3 cellular contexts compared by ENCODE assay signal in genomic region chr6:43347021-43347420, GRCh38.
TF ChIP-seq lines count a peak whose summit lies in the region.

No MANE protein-coding gene starts in this region.

TF ChIP-seq in HepG2, 621 proteins besides CTCF, POLR2A, EP300 and RAD21:
- TF ChIP-seq ATM (IDR thresholded peaks at IDR 0.05; ENCODE audit: borderline replicate concordance) (peak; percentile 47; the same call in 1 of the 2 replicates), HDAC1 (CRISPR knock-in tag; IDR thresholded peaks at IDR 0.05) (no peak), SALL2 (CRISPR knock-in tag; IDR thresholded peaks at IDR 0.05) (no peak)
TF ChIP-seq in HepG2: peak in this region for 1.

TF ChIP-seq in GM12891, 5 proteins besides CTCF, POLR2A, EP300 and RAD21:
- peak; percentile 65 for TF ChIP-seq SPI1 (IDR thresholded peaks at IDR 0.05; ENCODE audit: low read depth, low read length)
- no peak for TF ChIP-seq POU2F2 (IDR thresholded peaks at IDR 0.05; ENCODE audit: low read depth, low read length)
- TF ChIP-seq TAF1 (IDR thresholded peaks at IDR 0.05; ENCODE audit: low read depth, low read length): no peak
TF ChIP-seq in GM12891: peak in this region for 1.

TF ChIP-seq in GM12878, 131 proteins besides CTCF, POLR2A, EP300 and RAD21:
- TF ChIP-seq BHLHE40 (IDR thresholded peaks at IDR 0.05; ENCODE audit: borderline replicate concordance in 1 of 2, low read depth in 2 of 2, low read length in 1 of 2) (peak in 1 of 2 experiments; percentile 32; a peak in 1 of 4 replicates), TAF1 (IDR thresholded peaks at IDR 0.05; ENCODE audit: borderline replicate concordance, low read depth, low read length) (no peak), IKZF2 (IDR thresholded peaks at IDR 0.05) (peak in 1 of 2 experiments; percentile 43; a peak in 1 of 4 replicates), SP1 (IDR thresholded peaks at IDR 0.05; ENCODE audit: low read depth, low read length) (no peak), SMARCA5 (IDR thresholded peaks at IDR 0.05) (no peak), NR2C2 (IDR thresholded peaks at IDR 0.05; ENCODE audit: borderline replicate concordance, control insufficient read depth, insufficient read length, low read depth) (no peak), ZBED1 (IDR thresholded peaks at IDR 0.05; ENCODE audit: borderline replicate concordance) (no peak), ZNF384 (IDR thresholded peaks at IDR 0.05; ENCODE audit: borderline replicate concordance, low read depth, low read length) (no peak), ZSCAN29 (IDR thresholded peaks at IDR 0.05) (no peak), MYB (IDR thresholded peaks at IDR 0.05; ENCODE audit: borderline replicate concordance, low read depth, low read length) (no peak), SREBF1 (IDR thresholded peaks at IDR 0.05; ENCODE audit: low read length) (no peak)
- TF ChIP-seq, protein P1, sequence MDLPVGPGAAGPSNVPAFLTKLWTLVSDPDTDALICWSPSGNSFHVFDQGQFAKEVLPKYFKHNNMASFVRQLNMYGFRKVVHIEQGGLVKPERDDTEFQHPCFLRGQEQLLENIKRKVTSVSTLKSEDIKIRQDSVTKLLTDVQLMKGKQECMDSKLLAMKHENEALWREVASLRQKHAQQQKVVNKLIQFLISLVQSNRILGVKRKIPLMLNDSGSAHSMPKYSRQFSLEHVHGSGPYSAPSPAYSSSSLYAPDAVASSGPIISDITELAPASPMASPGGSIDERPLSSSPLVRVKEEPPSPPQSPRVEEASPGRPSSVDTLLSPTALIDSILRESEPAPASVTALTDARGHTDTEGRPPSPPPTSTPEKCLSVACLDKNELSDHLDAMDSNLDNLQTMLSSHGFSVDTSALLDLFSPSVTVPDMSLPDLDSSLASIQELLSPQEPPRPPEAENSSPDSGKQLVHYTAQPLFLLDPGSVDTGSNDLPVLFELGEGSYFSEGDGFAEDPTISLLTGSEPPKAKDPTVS (IDR thresholded peaks at IDR 0.05; ENCODE audit: low read depth, low read length): no peak
